1 cellular context compared by ENCODE assay signal in genomic region chr10:89245802-89246201, GRCh38.
TF ChIP-seq lines count a peak whose summit lies in the region.

No MANE protein-coding gene starts in this region.

TF ChIP-seq in WTC11, 78 proteins besides CTCF, POLR2A, EP300 and RAD21 (continued from another document):
- TF ChIP-seq, protein P1, sequence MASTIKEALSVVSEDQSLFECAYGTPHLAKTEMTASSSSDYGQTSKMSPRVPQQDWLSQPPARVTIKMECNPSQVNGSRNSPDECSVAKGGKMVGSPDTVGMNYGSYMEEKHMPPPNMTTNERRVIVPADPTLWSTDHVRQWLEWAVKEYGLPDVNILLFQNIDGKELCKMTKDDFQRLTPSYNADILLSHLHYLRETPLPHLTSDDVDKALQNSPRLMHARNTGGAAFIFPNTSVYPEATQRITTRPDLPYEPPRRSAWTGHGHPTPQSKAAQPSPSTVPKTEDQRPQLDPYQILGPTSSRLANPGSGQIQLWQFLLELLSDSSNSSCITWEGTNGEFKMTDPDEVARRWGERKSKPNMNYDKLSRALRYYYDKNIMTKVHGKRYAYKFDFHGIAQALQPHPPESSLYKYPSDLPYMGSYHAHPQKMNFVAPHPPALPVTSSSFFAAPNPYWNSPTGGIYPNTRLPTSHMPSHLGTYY (CRISPR knock-in tag; IDR thresholded peaks at IDR 0.05), result no peak
- TF ChIP-seq TP53 (CRISPR knock-in tag; IDR thresholded peaks at IDR 0.05) (no peak), JUN (CRISPR knock-in tag; IDR thresholded peaks at IDR 0.05) (no peak), RELA (CRISPR knock-in tag; IDR thresholded peaks at IDR 0.05; ENCODE audit: borderline replicate concordance) (no peak), TEAD1 (CRISPR knock-in tag; IDR thresholded peaks at IDR 0.05) (no peak), ZNF263 (CRISPR knock-in tag; IDR thresholded peaks at IDR 0.05; ENCODE audit: low read depth) (no peak), ELF4 (CRISPR knock-in tag; IDR thresholded peaks at IDR 0.05; ENCODE audit: low read depth) (no peak)
